ENCODE assay signal across 9 cellular contexts in genomic region chr6:42030585-42031506, GRCh38. TPM values are rescaled to one million over a fixed set of nuclear protein-coding genes. Genes with fewer than 3 reads are reported as not detected.
DNase-seq lines count a peak whose midpoint lies in the region; ATAC-seq, FAIRE-seq and TF ChIP-seq lines count a peak whose summit lies in the region.
"Had no signal": no experiment of that assay in that cellular context is flagged by ENCODE, and none has a peak within 500 bp of the region (broad histone marks: within the 10 kb centered on the region; RNA-seq: fewer than 3 reads in every experiment).

No MANE protein-coding gene starts in this region.

- BruUV-seq in OCI-LY7 (replicated peaks; lab: Mats Ljungman, UMichigan) (no TSS peak), GM12878 (replicated peaks; lab: Mats Ljungman, UMichigan) (no TSS peak)

- H4K20me1 ChIP-seq in OCI-LY7 (ENCODE audit: insufficient read depth, low read length) (no peaks in the 10 kb centered on the region), GM12878 (ENCODE audit: control insufficient read depth, insufficient read depth) (no peaks in the 10 kb centered on the region)

- H3K9me3 Mint-ChIP-seq in CD4-positive, CD25-positive, alpha-beta regulatory T cell, result no peaks in the 10 kb centered on the region
- peaks cover 0 to 7% (median 0%) of the 10 kb centered on the region in 11 donors for H3K9me3 Mint-ChIP-seq in naive thymus-derived CD4-positive, alpha-beta T cell

- peaks cover 39% of the 10 kb centered on the region for H3K36me3 ChIP-seq in CD4-positive, CD25-positive, alpha-beta regulatory T cell (ENCODE audit: control insufficient read depth, insufficient read depth, low read length)
- H3K36me3 ChIP-seq in OCI-LY7 (ENCODE audit: insufficient read depth, low read length) (no peaks in the 10 kb centered on the region; the same call in 1 of the 2 replicates), GM12878 (ENCODE audit: control insufficient read depth in 2 of 2, insufficient read depth in 2 of 2, low read length in 1 of 2) (no peaks in the 10 kb centered on the region)
- H3K36me3 ChIP-seq in naive thymus-derived CD4-positive, alpha-beta T cell (ENCODE audit: control insufficient read depth in 2 of 3, insufficient read depth in 3 of 3, low read length in 3 of 3), result peaks cover 0 to 49% (median 9%) of the 10 kb centered on the region in 3 experiments

- TF ChIP-seq RAD21 in GM12878 (IDR thresholded peaks at IDR 0.05; ENCODE audit: insufficient read depth, low read depth, low read length), result no peak

- CTCF ChIA-PET in OCI-LY7 (lab: Charles Lee; ENCODE audit: unreplicated experiment), result interaction anchor here (1.0 kb wide), 1 partner anchor 8 kb away, joined by 3 read pairs; no protein-coding TSS in a partner anchor
- CTCF ChIA-PET in GM12878 (lab: Yijun Ruan, JAX), result interaction anchor here (1.1 to 1.6 kb wide), 3 partner anchors 9 to 95 kb away, joined by 3 to 5 read pairs (median 4); no protein-coding TSS in a partner anchor
- CTCF ChIA-PET in naive thymus-derived CD4-positive, alpha-beta T cell (lab: Charles Lee), result interaction anchor here (0.6 to 1.4 kb wide), 2 partner anchors 9 to 133 kb away, joined by 3 to 5 read pairs; no protein-coding TSS in a partner anchor

- SMC1A ChIA-PET in GM12878 (lab: Charles Lee; ENCODE audit: uncharacterized antibody, unreplicated experiment), result interaction anchor here (0.7 to 2.3 kb wide), 5 partner anchors 10 to 22 kb away, joined by 3 to 8 read pairs (median 4); no protein-coding TSS in a partner anchor

- RAD21 ChIA-PET in GM12878 (lab: Charles Lee; ENCODE audit: unreplicated experiment), result interaction anchor here (1.0 to 1.1 kb wide), 2 partner anchors 9 to 13 kb away, joined by 4 to 5 read pairs; no protein-coding TSS in a partner anchor

- TF ChIP-seq POLR2A in GM12878 (IDR thresholded peaks at IDR 0.05; ENCODE audit: low read depth, low read length), result no peak

- H3K27ac ChIP-seq in CD4-positive, CD25-positive, alpha-beta regulatory T cell (ENCODE audit: insufficient read depth, low read length, poor library complexity, severe bottlenecking), result no peak overlapping the region
- H3K27ac ChIP-seq in OCI-LY7 (ENCODE audit: low read depth, low read length, poor library complexity, severe bottlenecking), result peak overlapping the region; percentile 98
- H3K27ac ChIP-seq in GM12878 (ENCODE audit: control insufficient read depth, insufficient read depth), result no peak overlapping the region
- peak overlapping the region; percentile 66 for H3K27ac ChIP-seq in naive thymus-derived CD4-positive, alpha-beta T cell (ENCODE audit: low read depth, low read length)

- peak overlapping the region; percentile 66 to 86 (median 70) for H3K4me3 Mint-ChIP-seq in CD4-positive, CD25-positive, alpha-beta regulatory T cell
- H3K4me3 Mint-ChIP-seq in naive thymus-derived CD4-positive, alpha-beta T cell, result peak overlapping the region; percentile 79 to 90 (median 82)

- no peak overlapping the region for H3K9ac ChIP-seq in GM12878 (ENCODE audit: control insufficient read depth, insufficient read depth, low read length)

- peak overlapping the region; percentile 51 for H3K4me3 ChIP-seq in CD4-positive, CD25-positive, alpha-beta regulatory T cell (ENCODE audit: low read depth, low read length)
- H3K4me3 ChIP-seq in OCI-LY7 (ENCODE audit: low read depth, low read length, poor library complexity, severe bottlenecking), result peak overlapping the region; percentile 2
- H3K4me3 ChIP-seq in GM12878, result no peak overlapping the region
- peak overlapping the region; percentile 40 for H3K4me3 ChIP-seq in naive thymus-derived CD4-positive, alpha-beta T cell (ENCODE audit: low read length)

- H3K27me3 ChIP-seq in CD4-positive, CD25-positive, alpha-beta regulatory T cell (ENCODE audit: control insufficient read depth, insufficient read depth, low read length), result no peaks in the 10 kb centered on the region
- H3K27me3 ChIP-seq in GM12878 (replicated peaks in 1 of 2; ENCODE audit: control insufficient read depth in 2 of 2, insufficient read depth in 2 of 2, low read length in 1 of 2), result no peaks in the 10 kb centered on the region
- H3K27me3 ChIP-seq in naive thymus-derived CD4-positive, alpha-beta T cell (ENCODE audit: control insufficient read depth in 2 of 2, insufficient read depth in 2 of 2, low read length in 2 of 2), result no peaks in the 10 kb centered on the region

- peaks cover 75% of the 10 kb centered on the region for H3K4me1 ChIP-seq in CD4-positive, CD25-positive, alpha-beta regulatory T cell (ENCODE audit: control insufficient read depth, insufficient read depth, low read length, poor library complexity, severe bottlenecking)
- H3K4me1 ChIP-seq in OCI-LY7 (ENCODE audit: insufficient read depth, low read length, poor library complexity, severe bottlenecking) (peaks cover 85% of the 10 kb centered on the region), GM12878 (ENCODE audit: control insufficient read depth, insufficient read depth, low read length) (peaks cover 28% of the 10 kb centered on the region)
- peaks cover 72 to 80% of the 10 kb centered on the region in 2 donors for H3K4me1 ChIP-seq in naive thymus-derived CD4-positive, alpha-beta T cell (ENCODE audit: control insufficient read depth in 2 of 2, insufficient read depth in 2 of 2, low read length in 2 of 2)

- no peaks in the 10 kb centered on the region for H3K9me2 ChIP-seq in OCI-LY7 (ENCODE audit: insufficient read depth, low read length)

- DNase-seq in CD4-positive, CD25-positive, alpha-beta regulatory T cell, result peak in 1 of 3 donors; percentile 60
- peak; percentile 50 for DNase-seq in OCI-LY7 (ENCODE audit: low spot score)
- DNase-seq in GM12878 (ENCODE audit: low read depth, low spot score), result no peak
- DNase-seq in naive thymus-derived CD4-positive, alpha-beta T cell, result peak in 2 of 9 donors; percentile 39 to 52
- DNase-seq in NCI-H345 (lab: John Stamatoyannopoulos, UW), result no peak
- no peak for DNase-seq in NCI-H1436 (lab: John Stamatoyannopoulos, UW)
- DNase-seq: KG1 had no signal

- TF ChIP-seq CTCF in OCI-LY7 (conservative IDR thresholded peaks at IDR 0.05; ENCODE audit: low read length) (no peak), GM12878 (IDR thresholded peaks at IDR 0.05 in 2 of 3, conservative IDR thresholded peaks at IDR 0.05 in 1 of 3; ENCODE audit: control insufficient read depth in 2 of 3, extremely low read depth in 1 of 3, insufficient read depth in 1 of 3, low read depth in 3 of 3, low read length in 3 of 3) (no peak)

- WGBS in GM12878 (ENCODE audit: insufficient coverage, insufficient replicate concordance, low lambda C conversion rate, missing lambda C conversion rate), result 71% methylated on average over 14 of the region's 14 CpGs

- H3K27ac Mint-ChIP-seq in CD4-positive, CD25-positive, alpha-beta regulatory T cell, result peak overlapping the region; percentile 83 to 95 (median 88)
- peak overlapping the region; percentile 85 to 96 (median 94) for H3K27ac Mint-ChIP-seq in naive thymus-derived CD4-positive, alpha-beta T cell

- in situ Hi-C loops in GM12878 (cut with MboI), result no loop called here

- TF ChIP-seq EP300 in GM12878 (IDR thresholded peaks at IDR 0.05; ENCODE audit: borderline replicate concordance in 1 of 2, control insufficient read depth in 1 of 2, low read depth in 2 of 2, low read length in 2 of 2), result no peak

- peak; percentile 69 to 72 for ATAC-seq in CD4-positive, CD25-positive, alpha-beta regulatory T cell (ENCODE audit: low read depth in 2 of 2)
- peak; percentile 33 for ATAC-seq in GM12878
- ATAC-seq in naive thymus-derived CD4-positive, alpha-beta T cell, result peak; percentile 28
- ATAC-seq in HG03039 (IDR thresholded peaks at IDR 0.05; ENCODE audit: unreplicated experiment), result no peak
- no peak for ATAC-seq in GM21528 (IDR thresholded peaks at IDR 0.05; ENCODE audit: low FRiP score, unreplicated experiment)

- H2AFZ ChIP-seq in OCI-LY7 (ENCODE audit: low read length) (peak overlapping the region; percentile 57; the same call in 1 of the 2 replicates), GM12878 (ENCODE audit: control insufficient read depth, low read depth, low read length) (peak overlapping the region; percentile 66)

- POLR2A ChIA-PET in OCI-LY7 (lab: Charles Lee) (interaction anchor here (0.6 to 4.2 kb wide), 9 partner anchors 10 to 199 kb away, joined by 3 to 30 read pairs (median 3); no protein-coding TSS in a partner anchor), GM12878 (lab: Charles Lee) (interaction anchor here (0.5 to 1.4 kb wide), 2 partner anchors 9 to 31 kb away, joined by 4 to 5 read pairs; no protein-coding TSS in a partner anchor)
- POLR2A ChIA-PET in naive thymus-derived CD4-positive, alpha-beta T cell (lab: Charles Lee), result interaction anchor here (0.9 to 4.3 kb wide), 4 partner anchors 9 to 244 kb away, joined by 3 to 35 read pairs (median 4); no protein-coding TSS in a partner anchor

- intact Hi-C loops in OCI-LY7 (cut with micrococcal nuclease; ENCODE audit: unreplicated experiment), result no loop called here
- intact Hi-C loops in GM12878 (cut with micrococcal nuclease; ENCODE audit: unreplicated experiment), result no loop called here
- intact Hi-C loops in naive thymus-derived CD4-positive, alpha-beta T cell (cut with micrococcal nuclease), result loop anchor here (1.0 kb wide), 1 partner anchor 9 kb away; no protein-coding TSS in a partner anchor

- H3K79me2 ChIP-seq in OCI-LY7 (ENCODE audit: insufficient read depth, low read depth, low read length) (peaks cover 1% of the 10 kb centered on the region; the same call in 1 of the 2 replicates), GM12878 (ENCODE audit: control insufficient read depth, insufficient read depth, low read length) (no peaks in the 10 kb centered on the region)

- no peak for FAIRE-seq in GM12878 (lab: Jason Lieb, UNC)

- H3K27me3 Mint-ChIP-seq in CD4-positive, CD25-positive, alpha-beta regulatory T cell, result no peaks in the 10 kb centered on the region
- no peaks in the 10 kb centered on the region for H3K27me3 Mint-ChIP-seq in naive thymus-derived CD4-positive, alpha-beta T cell

- no peaks in the 10 kb centered on the region for H3K9me3 ChIP-seq in CD4-positive, CD25-positive, alpha-beta regulatory T cell (ENCODE audit: control insufficient read depth in 2 of 2, low read length in 2 of 2)
- H3K9me3 ChIP-seq in OCI-LY7 (ENCODE audit: low read length) (no peaks in the 10 kb centered on the region), GM12878 (replicated peaks; ENCODE audit: control insufficient read depth, insufficient read depth, low read length) (no peaks in the 10 kb centered on the region; the same call in 2 of the 3 replicates)
- no peaks in the 10 kb centered on the region for H3K9me3 ChIP-seq in naive thymus-derived CD4-positive, alpha-beta T cell (ENCODE audit: control insufficient read depth in 2 of 3, low read length in 3 of 3)

- H3K36me3 Mint-ChIP-seq in CD4-positive, CD25-positive, alpha-beta regulatory T cell, result peaks cover 39% of the 10 kb centered on the region
- peaks cover 9 to 45% (median 41%) of the 10 kb centered on the region in 5 donors for H3K36me3 Mint-ChIP-seq in naive thymus-derived CD4-positive, alpha-beta T cell

- peaks cover 5 to 85% (median 53%) of the 10 kb centered on the region in 4 donors for H3K4me1 Mint-ChIP-seq in CD4-positive, CD25-positive, alpha-beta regulatory T cell
- peaks cover 67 to 94% (median 78%) of the 10 kb centered on the region in 7 donors for H3K4me1 Mint-ChIP-seq in naive thymus-derived CD4-positive, alpha-beta T cell

- peak overlapping the region; percentile 59 for H3K4me2 ChIP-seq in OCI-LY7 (ENCODE audit: low read length)
- H3K4me2 ChIP-seq in GM12878 (ENCODE audit: control insufficient read depth, insufficient read depth), result no peak overlapping the region

RNA-seq across cellular contexts. Expression of gene TAF8, which starts 19.5 kb away (rescaled TPM):
- total RNA-seq in CD4-positive, CD25-positive, alpha-beta regulatory T cell, result 46.7 TPM
- 10 to 100 TPM; 15.9 to 24.1 (median 20.7) TPM for polyA plus RNA-seq in CD4-positive, CD25-positive, alpha-beta regulatory T cell
- 33.2 and 35.1 TPM in 2 replicates for total RNA-seq in OCI-LY7 (2014; rRNA removed; shearing (Covaris generic))
- total RNA-seq in OCI-LY7 (2022) (47.8 and 56.0 TPM in 2 replicates), GM12878 (2014; rRNA removed) (14.6 and 22.8 TPM in 2 replicates), GM12878 (2014; rRNA removed; fragmentation: Illumina TruSeq; extraction: Trizol) (17.1 and 18.6 TPM in 2 replicates), GM12878 (2021) (24.2 and 26.2 TPM in 2 replicates)
- total RNA-seq in GM12878 (2013; cell fraction: nucleolus; rRNA removed), result 64.3 and 67.3 TPM in 2 replicates
- 7.1 TPM for polyA plus RNA-seq in GM12878 (2011; ENCODE audit: low read depth)
- polyA plus RNA-seq in GM12878 (2011; rRNA removed) (23.2 and 30.9 TPM in 2 replicates), GM12878 (2014; fragmentation: Illumina TruSeq; extraction: Trizol) (11.7 and 21.2 TPM in 2 replicates), GM12878 (2014; fragmentation: Nextera tagmentation; extraction: Ambion mirVana) (10 to 100 TPM; 17.5 to 25.5 TPM), GM12878 (2014; rRNA removed) (24.8 and 26.5 TPM in 2 replicates), GM12878 (2016; fragmentation: Nextera tagmentation; extraction: Ambion mirVana) (10 to 100 TPM; 11.7 to 15.3 TPM)
- polyA plus RNA-seq in GM12878 (2011; cell fraction: cytosol; rRNA removed), result 32.8 and 45.3 TPM in 2 replicates
- 20.3 and 30.6 TPM in 2 replicates for polyA plus RNA-seq in GM12878 (2011; cell fraction: nucleus; rRNA removed)
- polyA plus RNA-seq in GM12878 (2012), result 10.2 and 12.2 TPM in 2 replicates
- polyA minus RNA-seq in GM12878 (2011; rRNA and poly(A)+ RNA removed), result 58.2 and 62.9 TPM in 2 replicates
- polyA minus RNA-seq in GM12878 (2011; cell fraction: cytosol; rRNA and poly(A)+ RNA removed), result 12.7 and 14.0 TPM in 2 replicates
- polyA minus RNA-seq in GM12878 (2011; cell fraction: nucleus; rRNA and poly(A)+ RNA removed), result 15.8 and 40.9 TPM in 2 replicates
- total RNA-seq in naive thymus-derived CD4-positive, alpha-beta T cell, result 10 to 100 TPM; 41.6 to 58.2 (median 50.8) TPM
- polyA plus RNA-seq in naive thymus-derived CD4-positive, alpha-beta T cell, result 10 to 100 TPM; 23.3 to 24.6 TPM

Comparison
In these comparisons a context has a peak if more than half of its experiments do, and no peak if none do; other contexts are left out.
1. ATAC-seq: peak in CD4-positive, CD25-positive, alpha-beta regulatory T cell (2 of 2), GM12878 (single experiment) and naive thymus-derived CD4-positive, alpha-beta T cell (single experiment); none in HG03039 (single experiment) and GM21528 (single experiment).
2. H3K27ac ChIP-seq: peak in OCI-LY7 (single experiment) and naive thymus-derived CD4-positive, alpha-beta T cell (single experiment); none in CD4-positive, CD25-positive, alpha-beta regulatory T cell (single experiment) and GM12878 (single experiment).
3. intact Hi-C loops: an anchor here in naive thymus-derived CD4-positive, alpha-beta T cell (1.0 kb wide); none called in OCI-LY7 and GM12878.